ENCODE assay signal across 9 cellular contexts in genomic region chr17:27756467-27757371, GRCh38. TPM values are rescaled to one million over a fixed set of nuclear protein-coding genes. Genes with fewer than 3 reads are reported as not detected.
DNase-seq lines count a peak whose midpoint lies in the region; ATAC-seq and TF ChIP-seq lines count a peak whose summit lies in the region.
"Had no signal": no experiment of that assay in that cellular context is flagged by ENCODE, and none has a peak within 500 bp of the region (broad histone marks: within the 10 kb centered on the region; RNA-seq: fewer than 3 reads in every experiment).

No MANE protein-coding gene starts in this region.

- no peaks in the 10 kb centered on the region for H3K9me3 Mint-ChIP-seq in stimulated activated naive CD8-positive, alpha-beta T cell treated with anti-CD3 and anti-CD28 coated beads, Interleukin-15, amount 100 ng/mL, for 72 hours
- H3K9me3 Mint-ChIP-seq: central memory CD8-positive, alpha-beta T cell had no signal

- no peaks in the 10 kb centered on the region for H3K9me3 ChIP-seq in mucosa of descending colon

- no peak overlapping the region for H3K4me3 ChIP-seq in mucosa of descending colon

- no peaks in the 10 kb centered on the region for H3K36me3 ChIP-seq in mucosa of descending colon (ENCODE audit: low read depth)

- ATAC-seq in mucosa of descending colon (peak; percentile 56), HG03520 (IDR thresholded peaks at IDR 0.05; ENCODE audit: unreplicated experiment) (no peak), HG02623 (IDR thresholded peaks at IDR 0.05; ENCODE audit: unreplicated experiment) (no peak)
- ATAC-seq in stimulated activated naive CD8-positive, alpha-beta T cell treated with anti-CD3 and anti-CD28 coated beads, Interleukin-15, amount 100 ng/mL, for 72 hours = peak; percentile 40

- peaks cover 17% of the 10 kb centered on the region for H3K27me3 Mint-ChIP-seq in stimulated activated naive CD8-positive, alpha-beta T cell treated with anti-CD3 and anti-CD28 coated beads, Interleukin-15, amount 100 ng/mL, for 72 hours

- H3K4me3 Mint-ChIP-seq in stimulated activated naive CD8-positive, alpha-beta T cell treated with anti-CD3 and anti-CD28 coated beads, Interleukin-15, amount 100 ng/mL, for 72 hours = no peak overlapping the region
- H3K4me3 Mint-ChIP-seq: central memory CD8-positive, alpha-beta T cell had no signal

- peak; percentile 44 for DNase-seq in EL
- DNase-seq in LHCN-M2 (ENCODE audit: low read depth) = peak; percentile 28
- peak; percentile 23 to 47 for DNase-seq in activated CD4-positive, alpha-beta T cell treated with anti-CD3 and anti-CD28 coated beads for 4 hours
- DNase-seq in dermis microvascular lymphatic vessel endothelial cell (ENCODE audit: low read depth in 2 of 2) = peak; percentile 34 to 55
- DNase-seq in mucosa of descending colon = peak in 2 of 3 donors; percentile 62 to 71
- DNase-seq in stimulated activated naive CD8-positive, alpha-beta T cell treated with anti-CD3 and anti-CD28 coated beads, Interleukin-15, amount 100 ng/mL, for 72 hours = peak; percentile 61

- TF ChIP-seq CTCF in mucosa of descending colon (IDR thresholded peaks at IDR 0.05) = peak; percentile 81

- intact Hi-C loops in mucosa of descending colon (cut with DNase I, micrococcal nuclease) = loop anchor here (5.0 to 10.0 kb wide), 2 partner anchors 92 to 104 kb away; no protein-coding TSS in a partner anchor

- H3K4me1 ChIP-seq in mucosa of descending colon (ENCODE audit: low read depth) = no peaks in the 10 kb centered on the region

- H3K4me1 Mint-ChIP-seq in stimulated activated naive CD8-positive, alpha-beta T cell treated with anti-CD3 and anti-CD28 coated beads, Interleukin-15, amount 100 ng/mL, for 72 hours = no peaks in the 10 kb centered on the region
- H3K4me1 Mint-ChIP-seq: central memory CD8-positive, alpha-beta T cell had no signal

- no peak overlapping the region for H3K27ac Mint-ChIP-seq in stimulated activated naive CD8-positive, alpha-beta T cell treated with anti-CD3 and anti-CD28 coated beads, Interleukin-15, amount 100 ng/mL, for 72 hours

RNA-seq across cellular contexts. Expression of gene NOS2, which starts 43.6 kb away (rescaled TPM):
- total RNA-seq in LHCN-M2 (2014; rRNA removed) = not detected in 2 replicates
- polyA plus RNA-seq in LHCN-M2 (2012) = not detected
- 0.51 and 0.77 TPM in 2 replicates for total RNA-seq in dermis microvascular lymphatic vessel endothelial cell
- total RNA-seq in mucosa of descending colon = 10 to 100 TPM; 10.5 to 67.1 (median 11.0) TPM

Comparison
In these comparisons a context has a peak if more than half of its experiments do, and no peak if none do; other contexts are left out.
1. ATAC-seq: peak in mucosa of descending colon (single experiment) and stimulated activated naive CD8-positive, alpha-beta T cell treated with anti-CD3 and anti-CD28 coated beads, Interleukin-15, amount 100 ng/mL, for 72 hours (single experiment); none in HG03520 (single experiment) and HG02623 (single experiment).
2. Peak in every context shown above with its lines, with median percentiles within 50 percentile points of each other: DNase-seq.